Comparison of ENCODE assay signal across 23 cellular contexts in genomic region chr2:115739574-115739973, GRCh38.
A peak's percentile ranks its signal among the peaks of the same experiment; 100 is the strongest.
DNase-seq lines count a peak whose midpoint lies in the region; TF ChIP-seq lines count a peak whose summit lies in the region.
"Had no signal": no experiment of that assay in that cellular context is flagged by ENCODE, and none has a peak within 500 bp of the region (broad histone marks: within the 10 kb centered on the region; RNA-seq: fewer than 3 reads in every experiment).

No MANE protein-coding gene starts in this region.

- H3K4me2 ChIP-seq in smooth muscle cell = no peak overlapping the region
- H3K4me2 ChIP-seq: BLaER1 had no signal

- intact Hi-C loops in thyroid gland (cut with DNase I) = no loop called here

- H3K27ac Mint-ChIP-seq in glutamatergic neuron (ENCODE audit: unreplicated experiment) = no peak overlapping the region
- H3K27ac Mint-ChIP-seq: activated naive CD8-positive, alpha-beta T cell treated with anti-CD3 and anti-CD28 coated beads, Interleukin-2, amount 10 ng/mL, durations not matched to agents 7 days and 5 days; stimulated activated naive CD8-positive, alpha-beta T cell treated with anti-CD3 and anti-CD28 coated beads, Interleukin-15, Interleukin-2, amounts not matched to agents 100 ng/mL and 50 ng/mL, for 24 hours had no signal

- H3K27me3 ChIP-seq in NT2/D1 (ENCODE audit: insufficient read depth, insufficient read length) (no peaks in the 10 kb centered on the region), smooth muscle cell (ENCODE audit: low read depth) (no peaks in the 10 kb centered on the region), thyroid gland (no peaks in the 10 kb centered on the region)
- H3K27me3 ChIP-seq: BLaER1, spleen, tibial artery had no signal

- no peaks in the 10 kb centered on the region for H3K79me2 ChIP-seq in smooth muscle cell (ENCODE audit: low read depth)

- DNase-seq in NCI-H1694 treated with DMSO at 0.1 percent for 48 hours (lab: John Stamatoyannopoulos, UW) = peak; percentile 2
- no peak for DNase-seq in NCI-H1694 (lab: John Stamatoyannopoulos, UW)
- DNase-seq in NT2/D1 (ENCODE audit: low read depth, low spot score) = peak; percentile 32
- peak; percentile 31 for DNase-seq in glutamatergic neuron
- DNase-seq in smooth muscle cell (lab: John Stamatoyannopoulos, UW; ENCODE audit: unreplicated experiment) = no peak
- no peak for DNase-seq in thyroid gland
- DNase-seq in NCI-H510A (lab: John Stamatoyannopoulos, UW) = no peak
- no peak for DNase-seq in GM20000 (ENCODE audit: low spot score)
- DNase-seq: activated CD4-positive, alpha-beta T cell treated with anti-CD3 and anti-CD28 coated beads, Interleukin-2, amount 50 U/mL, for 48 hours; activated CD4-positive, CD25-positive, alpha-beta regulatory T cell; activated CD8-positive, alpha-beta memory T cell treated with anti-CD3 and anti-CD28 coated beads, Interleukin-2, amount 50 U/mL, for 48 hours; activated naive CD8-positive, alpha-beta T cell treated with anti-CD3 and anti-CD28 coated beads, Interleukin-2, amount 10 ng/mL, durations not matched to agents 7 days and 5 days; foreskin fibroblast; islet precursor cell; occipital lobe; spleen; stimulated activated CD4-positive, alpha-beta T cell treated with anti-CD3 and anti-CD28 coated beads, Interleukin-4, amount 100 ng/mL, for 4 hours; tibial artery had no signal

- no peaks in the 10 kb centered on the region for H3K27me3 Mint-ChIP-seq in glutamatergic neuron (ENCODE audit: unreplicated experiment)
- H3K27me3 Mint-ChIP-seq: activated naive CD8-positive, alpha-beta T cell treated with anti-CD3 and anti-CD28 coated beads, Interleukin-2, amount 10 ng/mL, durations not matched to agents 7 days and 5 days; stimulated activated naive CD8-positive, alpha-beta T cell treated with anti-CD3 and anti-CD28 coated beads, Interleukin-15, Interleukin-2, amounts not matched to agents 100 ng/mL and 50 ng/mL, for 24 hours had no signal

- no peaks in the 10 kb centered on the region for H4K20me1 ChIP-seq in smooth muscle cell (ENCODE audit: low read depth)
- H4K20me1 ChIP-seq: BLaER1 had no signal

- no peak for TF ChIP-seq POLR2A in thyroid gland (IDR thresholded peaks at IDR 0.05)

- no peaks in the 10 kb centered on the region for H3K9me3 Mint-ChIP-seq in glutamatergic neuron (ENCODE audit: unreplicated experiment)

- no peaks in the 10 kb centered on the region for H3K4me1 Mint-ChIP-seq in glutamatergic neuron (ENCODE audit: low read depth, unreplicated experiment)
- H3K4me1 Mint-ChIP-seq: activated naive CD8-positive, alpha-beta T cell treated with anti-CD3 and anti-CD28 coated beads, Interleukin-2, amount 10 ng/mL, durations not matched to agents 7 days and 5 days had no signal

- no peak overlapping the region for H3K4me3 ChIP-seq in NT2/D1 (ENCODE audit: insufficient read length, low read depth)
- H3K4me3 ChIP-seq in smooth muscle cell = no peak overlapping the region
- no peak overlapping the region for H3K4me3 ChIP-seq in thyroid gland (replicated peaks in 1 of 3)
- H3K4me3 ChIP-seq: BLaER1, K562, lung, spleen, tibial artery had no signal

- TF ChIP-seq CTCF in glutamatergic neuron (IDR thresholded peaks at IDR 0.05; ENCODE audit: partially characterized antibody, unreplicated experiment) = peak; percentile 41
- TF ChIP-seq CTCF in smooth muscle cell (IDR thresholded peaks at IDR 0.05; ENCODE audit: borderline replicate concordance, insufficient read depth, poor library complexity, severe bottlenecking) = peak; percentile 27
- TF ChIP-seq CTCF in thyroid gland (IDR thresholded peaks at IDR 0.05) = no peak
- TF ChIP-seq CTCF in GM20000 (IDR thresholded peaks at IDR 0.05; ENCODE audit: extremely low read depth, missing control alignments) = no peak

- H2AFZ ChIP-seq in smooth muscle cell (ENCODE audit: low read depth) = no peak overlapping the region

- no peaks in the 10 kb centered on the region for H3F3A ChIP-seq in smooth muscle cell (ENCODE audit: low read depth)

- H3K9ac ChIP-seq in NT2/D1 (ENCODE audit: insufficient read length, low read depth) = no peak overlapping the region
- H3K9ac ChIP-seq in smooth muscle cell (ENCODE audit: low read depth) = no peak overlapping the region
- H3K9ac ChIP-seq: BLaER1 had no signal

- H3K36me3 ChIP-seq in NT2/D1 (ENCODE audit: insufficient read depth, insufficient read length, low read length) = no peaks in the 10 kb centered on the region
- H3K36me3 ChIP-seq in smooth muscle cell (ENCODE audit: low read depth) = no peaks in the 10 kb centered on the region
- H3K36me3 ChIP-seq in thyroid gland = no peaks in the 10 kb centered on the region
- H3K36me3 ChIP-seq: BLaER1, spleen, tibial artery had no signal

- no peaks in the 10 kb centered on the region for H3K9me3 ChIP-seq in NT2/D1 (ENCODE audit: insufficient read depth, low read length)
- no peaks in the 10 kb centered on the region for H3K9me3 ChIP-seq in smooth muscle cell (replicated peaks; ENCODE audit: low read depth)
- no peaks in the 10 kb centered on the region for H3K9me3 ChIP-seq in thyroid gland
- H3K9me3 ChIP-seq: BLaER1, tibial artery had no signal

- H3K36me3 Mint-ChIP-seq in glutamatergic neuron (ENCODE audit: unreplicated experiment) = no peaks in the 10 kb centered on the region
- H3K36me3 Mint-ChIP-seq: activated naive CD8-positive, alpha-beta T cell treated with anti-CD3 and anti-CD28 coated beads, Interleukin-2, amount 10 ng/mL, durations not matched to agents 7 days and 5 days had no signal

- H3K27ac ChIP-seq in smooth muscle cell (ENCODE audit: low read depth) (no peak overlapping the region), thyroid gland (no peak overlapping the region)
- H3K27ac ChIP-seq: BLaER1, RWPE1, spleen, tibial artery had no signal

- no peak overlapping the region for H3K4me3 Mint-ChIP-seq in glutamatergic neuron (ENCODE audit: unreplicated experiment)
- H3K4me3 Mint-ChIP-seq: activated naive CD8-positive, alpha-beta T cell treated with anti-CD3 and anti-CD28 coated beads, Interleukin-2, amount 10 ng/mL, durations not matched to agents 7 days and 5 days; stimulated activated naive CD8-positive, alpha-beta T cell treated with anti-CD3 and anti-CD28 coated beads, Interleukin-15, Interleukin-2, amounts not matched to agents 100 ng/mL and 50 ng/mL, for 24 hours had no signal

- 82% methylated on average over 4 of the region's 4 CpGs for WGBS in smooth muscle cell (ENCODE audit: low lambda C conversion rate)
- 82 to 85% methylated on average over 4 of the region's 4 CpGs for WGBS in thyroid gland, 2 donors

- H3K4me1 ChIP-seq in NT2/D1 (ENCODE audit: insufficient read depth, insufficient read length) (no peaks in the 10 kb centered on the region), smooth muscle cell (ENCODE audit: low read depth) (no peaks in the 10 kb centered on the region), thyroid gland (no peaks in the 10 kb centered on the region)
- H3K4me1 ChIP-seq: spleen, tibial artery had no signal

Comparison
In these comparisons a context has a peak if more than half of its experiments do, and no peak if none do; other contexts are left out.
1. DNase-seq: peak in NCI-H1694 treated with DMSO at 0.1 percent for 48 hours (single experiment), NT2/D1 (single experiment) and glutamatergic neuron (single experiment); none in NCI-H1694 (single experiment), smooth muscle cell (single experiment), thyroid gland (0 of 2), NCI-H510A (single experiment) and GM20000 (single experiment).
2. CTCF ChIP-seq: peak in glutamatergic neuron (single experiment) and smooth muscle cell (single experiment); none in thyroid gland (0 of 6) and GM20000 (single experiment).